Comparison of ENCODE assay signal across 1 cellular context in the genomic region with DNA sequence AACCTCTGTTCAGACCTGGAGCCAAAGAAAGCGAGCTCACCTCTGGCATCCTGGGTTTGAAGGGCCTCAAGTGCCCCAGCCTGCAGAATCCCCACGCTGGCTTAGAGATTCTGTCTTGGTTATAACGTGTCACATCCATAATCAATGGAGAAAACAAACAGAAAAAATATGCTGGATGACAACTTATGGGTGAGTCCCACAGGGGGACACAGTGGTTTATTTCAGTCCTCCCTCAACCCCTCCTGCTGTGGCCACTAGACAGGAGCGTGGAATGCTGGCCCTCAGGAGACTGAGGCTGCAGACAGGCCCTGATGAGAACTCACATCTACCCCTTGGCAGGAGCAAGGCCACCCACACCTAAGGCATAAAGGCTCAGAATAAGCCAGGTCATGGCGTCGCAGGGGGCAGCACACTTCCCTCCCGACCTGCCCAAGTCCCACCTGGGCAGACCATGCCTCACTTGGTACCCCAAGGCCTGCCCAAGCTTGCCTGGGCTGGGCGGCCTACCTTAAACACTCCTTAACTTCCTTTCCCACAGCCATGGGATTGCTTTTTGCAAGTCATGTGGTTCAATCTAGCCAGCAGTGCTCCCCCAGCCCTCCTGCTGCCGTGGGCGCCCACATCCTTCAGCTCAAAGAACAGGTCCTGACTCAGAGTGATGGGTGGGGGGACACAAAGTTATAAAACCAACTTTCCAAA.
TF ChIP-seq lines count a peak whose summit lies in the region.

No MANE protein-coding gene starts in this region.

TF ChIP-seq in HepG2, 621 proteins besides CTCF, POLR2A, EP300 and RAD21 (continued from another document and continues in another):
- TF ChIP-seq REPIN1 (CRISPR knock-in tag; IDR thresholded peaks at IDR 0.05; ENCODE audit: borderline replicate concordance, low read depth) (no peak), ZNF891 (CRISPR knock-in tag; IDR thresholded peaks at IDR 0.05) (no peak), ZNF468 (CRISPR knock-in tag; IDR thresholded peaks at IDR 0.05) (no peak), ZNF776 (CRISPR knock-in tag; IDR thresholded peaks at IDR 0.05) (0 out of 2 replicates have a peak, but pooled peaks have one; percentile 30), ZFP1 (CRISPR knock-in tag; IDR thresholded peaks at IDR 0.05) (no peak), NONO (IDR thresholded peaks at IDR 0.05) (no peak), NONO (CRISPR knock-in tag; conservative IDR thresholded peaks at IDR 0.05) (no peak), SOX13 (IDR thresholded peaks at IDR 0.05) (no peak), SOX13 (CRISPR knock-in tag; conservative IDR thresholded peaks at IDR 0.05 in 1 of 2, IDR thresholded peaks at IDR 0.05 in 1 of 2) (0 out of 4 replicates have a peak, but pooled peaks of 1 of the 2 experiments have one; percentile 52), MEF2D (CRISPR knock-in tag; IDR thresholded peaks at IDR 0.05) (no peak), ZBTB1 (CRISPR knock-in tag; IDR thresholded peaks at IDR 0.05; ENCODE audit: borderline replicate concordance) (no peak), SIX4 (CRISPR knock-in tag; IDR thresholded peaks at IDR 0.05) (no peak), NFATC3 (CRISPR knock-in tag; IDR thresholded peaks at IDR 0.05) (no peak), SAP130 (CRISPR knock-in tag; IDR thresholded peaks at IDR 0.05; ENCODE audit: low read depth) (no peak), ZNF83 (CRISPR knock-in tag; IDR thresholded peaks at IDR 0.05; ENCODE audit: borderline replicate concordance) (no peak), CHCHD3 (CRISPR knock-in tag; IDR thresholded peaks at IDR 0.05) (no peak), ELF1 (CRISPR knock-in tag; IDR thresholded peaks at IDR 0.05) (no peak), JUND (CRISPR knock-in tag; IDR thresholded peaks at IDR 0.05) (no peak), BRD4 (CRISPR knock-in tag; IDR thresholded peaks at IDR 0.05) (no peak), ZNF792 (CRISPR knock-in tag; IDR thresholded peaks at IDR 0.05) (no peak), ONECUT2 (CRISPR knock-in tag; IDR thresholded peaks at IDR 0.05) (no peak), ZNF263 (CRISPR knock-in tag; IDR thresholded peaks at IDR 0.05) (no peak), CBFB (CRISPR knock-in tag; IDR thresholded peaks at IDR 0.05) (peak; percentile 33; the same call in 1 of the 2 replicates), GLI4 (CRISPR knock-in tag; IDR thresholded peaks at IDR 0.05; ENCODE audit: borderline replicate concordance) (no peak), JUN (CRISPR knock-in tag; IDR thresholded peaks at IDR 0.05) (no peak), NFRKB (IDR thresholded peaks at IDR 0.05) (no peak), CCAR2 (optimal IDR thresholded peaks at IDR 0.05; ENCODE audit: low read depth, low read length) (peak; percentile 61), SRSF9 (IDR thresholded peaks at IDR 0.05; ENCODE audit: borderline replicate concordance, insufficient read depth, low read depth, low read length, poor library complexity, severe bottlenecking) (no peak), MIER2 (CRISPR knock-in tag; IDR thresholded peaks at IDR 0.05) (no peak), ZNF746 (CRISPR knock-in tag; IDR thresholded peaks at IDR 0.05) (no peak), KLF6 (CRISPR knock-in tag; IDR thresholded peaks at IDR 0.05) (no peak), ZNF510 (CRISPR knock-in tag; IDR thresholded peaks at IDR 0.05; ENCODE audit: low read depth) (no peak), ZNF333 (CRISPR knock-in tag; IDR thresholded peaks at IDR 0.05; ENCODE audit: borderline replicate concordance) (no peak)
- TF ChIP-seq, protein P1, sequence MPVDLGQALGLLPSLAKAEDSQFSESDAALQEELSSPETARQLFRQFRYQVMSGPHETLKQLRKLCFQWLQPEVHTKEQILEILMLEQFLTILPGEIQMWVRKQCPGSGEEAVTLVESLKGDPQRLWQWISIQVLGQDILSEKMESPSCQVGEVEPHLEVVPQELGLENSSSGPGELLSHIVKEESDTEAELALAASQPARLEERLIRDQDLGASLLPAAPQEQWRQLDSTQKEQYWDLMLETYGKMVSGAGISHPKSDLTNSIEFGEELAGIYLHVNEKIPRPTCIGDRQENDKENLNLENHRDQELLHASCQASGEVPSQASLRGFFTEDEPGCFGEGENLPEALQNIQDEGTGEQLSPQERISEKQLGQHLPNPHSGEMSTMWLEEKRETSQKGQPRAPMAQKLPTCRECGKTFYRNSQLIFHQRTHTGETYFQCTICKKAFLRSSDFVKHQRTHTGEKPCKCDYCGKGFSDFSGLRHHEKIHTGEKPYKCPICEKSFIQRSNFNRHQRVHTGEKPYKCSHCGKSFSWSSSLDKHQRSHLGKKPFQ (CRISPR knock-in tag; IDR thresholded peaks at IDR 0.05; ENCODE audit: insufficient replicate concordance) = no peak
- TF ChIP-seq, protein P2, sequence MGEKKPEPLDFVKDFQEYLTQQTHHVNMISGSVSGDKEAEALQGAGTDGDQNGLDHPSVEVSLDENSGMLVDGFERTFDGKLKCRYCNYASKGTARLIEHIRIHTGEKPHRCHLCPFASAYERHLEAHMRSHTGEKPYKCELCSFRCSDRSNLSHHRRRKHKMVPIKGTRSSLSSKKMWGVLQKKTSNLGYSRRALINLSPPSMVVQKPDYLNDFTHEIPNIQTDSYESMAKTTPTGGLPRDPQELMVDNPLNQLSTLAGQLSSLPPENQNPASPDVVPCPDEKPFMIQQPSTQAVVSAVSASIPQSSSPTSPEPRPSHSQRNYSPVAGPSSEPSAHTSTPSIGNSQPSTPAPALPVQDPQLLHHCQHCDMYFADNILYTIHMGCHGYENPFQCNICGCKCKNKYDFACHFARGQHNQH (CRISPR knock-in tag; IDR thresholded peaks at IDR 0.05) = no peak
- TF ChIP-seq, protein P3, sequence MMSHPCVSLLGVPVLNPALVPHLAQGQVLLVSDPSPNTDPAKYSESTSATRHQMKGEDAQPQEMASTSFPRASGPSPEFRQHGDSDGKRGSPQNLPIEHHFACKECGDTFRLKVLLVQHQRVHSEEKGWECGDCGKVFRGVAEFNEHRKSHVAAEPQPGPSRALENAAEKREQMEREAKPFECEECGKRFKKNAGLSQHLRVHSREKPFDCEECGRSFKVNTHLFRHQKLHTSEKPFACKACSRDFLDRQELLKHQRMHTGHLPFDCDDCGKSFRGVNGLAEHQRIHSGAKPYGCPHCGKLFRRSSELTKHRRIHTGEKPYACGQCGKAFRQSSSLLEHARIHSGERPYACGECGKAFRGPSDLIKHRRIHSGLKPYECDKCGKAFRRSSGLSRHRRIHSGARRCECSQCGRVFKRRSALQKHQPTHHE (CRISPR knock-in tag; IDR thresholded peaks at IDR 0.05; ENCODE audit: borderline replicate concordance) = no peak
- TF ChIP-seq, protein P4, sequence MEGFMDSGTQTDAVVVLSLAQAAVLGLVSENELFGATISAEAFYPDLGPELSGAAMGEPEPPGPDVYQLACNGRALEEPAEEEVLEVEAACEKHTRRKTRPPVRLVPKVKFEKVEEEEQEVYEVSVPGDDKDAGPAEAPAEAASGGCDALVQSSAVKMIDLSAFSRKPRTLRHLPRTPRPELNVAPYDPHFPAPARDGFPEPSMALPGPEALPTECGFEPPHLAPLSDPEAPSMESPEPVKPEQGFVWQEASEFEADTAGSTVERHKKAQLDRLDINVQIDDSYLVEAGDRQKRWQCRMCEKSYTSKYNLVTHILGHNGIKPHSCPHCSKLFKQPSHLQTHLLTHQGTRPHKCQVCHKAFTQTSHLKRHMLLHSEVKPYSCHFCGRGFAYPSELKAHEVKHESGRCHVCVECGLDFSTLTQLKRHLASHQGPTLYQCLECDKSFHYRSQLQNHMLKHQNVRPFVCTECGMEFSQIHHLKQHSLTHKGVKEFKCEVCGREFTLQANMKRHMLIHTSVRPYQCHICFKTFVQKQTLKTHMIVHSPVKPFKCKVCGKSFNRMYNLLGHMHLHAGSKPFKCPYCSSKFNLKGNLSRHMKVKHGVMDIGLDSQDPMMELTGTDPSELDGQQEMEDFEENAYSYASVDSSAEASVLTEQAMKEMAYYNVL (CRISPR knock-in tag; IDR thresholded peaks at IDR 0.05; ENCODE audit: borderline replicate concordance) = 0 out of 2 replicates have a peak, but pooled peaks have one; percentile 37
- TF ChIP-seq, protein P5, sequence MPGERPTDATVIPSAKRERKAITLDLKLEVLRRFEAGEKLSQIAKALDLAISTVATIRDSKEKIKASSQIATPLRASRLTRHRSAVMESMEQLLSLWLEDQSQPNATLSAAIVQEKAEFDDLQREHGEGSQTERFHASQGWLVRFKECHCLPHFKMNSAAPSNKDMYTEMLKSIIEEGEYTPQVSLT (CRISPR knock-in tag; IDR thresholded peaks at IDR 0.05; ENCODE audit: borderline replicate concordance, low read depth) = no peak
- TF ChIP-seq, protein P6, sequence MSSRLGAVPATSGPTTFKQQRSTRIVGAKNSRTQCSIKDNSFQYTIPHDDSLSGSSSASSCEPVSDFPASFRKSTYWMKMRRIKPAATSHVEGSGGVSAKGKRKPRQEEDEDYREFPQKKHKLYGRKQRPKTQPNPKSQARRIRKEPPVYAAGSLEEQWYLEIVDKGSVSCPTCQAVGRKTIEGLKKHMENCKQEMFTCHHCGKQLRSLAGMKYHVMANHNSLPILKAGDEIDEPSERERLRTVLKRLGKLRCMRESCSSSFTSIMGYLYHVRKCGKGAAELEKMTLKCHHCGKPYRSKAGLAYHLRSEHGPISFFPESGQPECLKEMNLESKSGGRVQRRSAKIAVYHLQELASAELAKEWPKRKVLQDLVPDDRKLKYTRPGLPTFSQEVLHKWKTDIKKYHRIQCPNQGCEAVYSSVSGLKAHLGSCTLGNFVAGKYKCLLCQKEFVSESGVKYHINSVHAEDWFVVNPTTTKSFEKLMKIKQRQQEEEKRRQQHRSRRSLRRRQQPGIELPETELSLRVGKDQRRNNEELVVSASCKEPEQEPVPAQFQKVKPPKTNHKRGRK (CRISPR knock-in tag; IDR thresholded peaks at IDR 0.05) = no peak
- TF ChIP-seq, protein P7, sequence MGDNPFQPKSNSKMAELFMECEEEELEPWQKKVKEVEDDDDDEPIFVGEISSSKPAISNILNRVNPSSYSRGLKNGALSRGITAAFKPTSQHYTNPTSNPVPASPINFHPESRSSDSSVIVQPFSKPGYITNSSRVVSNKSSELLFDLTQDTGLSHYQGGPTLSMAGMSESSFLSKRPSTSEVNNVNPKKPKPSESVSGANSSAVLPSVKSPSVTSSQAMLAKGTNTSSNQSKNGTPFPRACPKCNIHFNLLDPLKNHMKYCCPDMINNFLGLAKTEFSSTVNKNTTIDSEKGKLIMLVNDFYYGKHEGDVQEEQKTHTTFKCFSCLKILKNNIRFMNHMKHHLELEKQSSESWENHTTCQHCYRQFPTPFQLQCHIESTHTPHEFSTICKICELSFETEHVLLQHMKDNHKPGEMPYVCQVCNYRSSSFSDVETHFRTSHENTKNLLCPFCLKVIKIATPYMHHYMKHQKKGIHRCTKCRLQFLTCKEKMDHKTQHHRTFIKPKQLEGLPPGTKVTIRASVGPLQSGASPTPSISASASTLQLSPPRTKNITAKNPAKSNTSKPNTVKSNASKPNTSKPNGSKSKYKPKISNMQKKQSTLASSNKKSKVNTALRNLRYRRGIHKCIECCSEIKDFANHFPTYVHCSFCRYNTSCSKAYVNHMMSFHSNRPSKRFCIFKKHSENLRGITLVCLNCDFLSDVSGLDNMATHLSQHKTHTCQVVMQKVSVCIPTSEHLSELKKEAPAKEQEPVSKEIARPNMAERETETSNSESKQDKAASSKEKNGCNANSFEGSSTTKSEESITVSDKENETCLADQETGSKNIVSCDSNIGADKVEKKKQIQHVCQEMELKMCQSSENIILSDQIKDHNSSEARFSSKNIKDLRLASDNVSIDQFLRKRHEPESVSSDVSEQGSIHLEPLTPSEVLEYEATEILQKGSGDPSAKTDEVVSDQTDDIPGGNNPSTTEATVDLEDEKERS (CRISPR knock-in tag; IDR thresholded peaks at IDR 0.05) = no peak
- TF ChIP-seq, protein P8, sequence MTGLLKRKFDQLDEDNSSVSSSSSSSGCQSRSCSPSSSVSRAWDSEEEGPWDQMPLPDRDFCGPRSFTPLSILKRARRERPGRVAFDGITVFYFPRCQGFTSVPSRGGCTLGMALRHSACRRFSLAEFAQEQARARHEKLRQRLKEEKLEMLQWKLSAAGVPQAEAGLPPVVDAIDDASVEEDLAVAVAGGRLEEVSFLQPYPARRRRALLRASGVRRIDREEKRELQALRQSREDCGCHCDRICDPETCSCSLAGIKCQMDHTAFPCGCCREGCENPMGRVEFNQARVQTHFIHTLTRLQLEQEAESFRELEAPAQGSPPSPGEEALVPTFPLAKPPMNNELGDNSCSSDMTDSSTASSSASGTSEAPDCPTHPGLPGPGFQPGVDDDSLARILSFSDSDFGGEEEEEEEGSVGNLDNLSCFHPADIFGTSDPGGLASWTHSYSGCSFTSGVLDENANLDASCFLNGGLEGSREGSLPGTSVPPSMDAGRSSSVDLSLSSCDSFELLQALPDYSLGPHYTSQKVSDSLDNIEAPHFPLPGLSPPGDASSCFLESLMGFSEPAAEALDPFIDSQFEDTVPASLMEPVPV (CRISPR knock-in tag; IDR thresholded peaks at IDR 0.05) = no peak
- TF ChIP-seq, protein P9, sequence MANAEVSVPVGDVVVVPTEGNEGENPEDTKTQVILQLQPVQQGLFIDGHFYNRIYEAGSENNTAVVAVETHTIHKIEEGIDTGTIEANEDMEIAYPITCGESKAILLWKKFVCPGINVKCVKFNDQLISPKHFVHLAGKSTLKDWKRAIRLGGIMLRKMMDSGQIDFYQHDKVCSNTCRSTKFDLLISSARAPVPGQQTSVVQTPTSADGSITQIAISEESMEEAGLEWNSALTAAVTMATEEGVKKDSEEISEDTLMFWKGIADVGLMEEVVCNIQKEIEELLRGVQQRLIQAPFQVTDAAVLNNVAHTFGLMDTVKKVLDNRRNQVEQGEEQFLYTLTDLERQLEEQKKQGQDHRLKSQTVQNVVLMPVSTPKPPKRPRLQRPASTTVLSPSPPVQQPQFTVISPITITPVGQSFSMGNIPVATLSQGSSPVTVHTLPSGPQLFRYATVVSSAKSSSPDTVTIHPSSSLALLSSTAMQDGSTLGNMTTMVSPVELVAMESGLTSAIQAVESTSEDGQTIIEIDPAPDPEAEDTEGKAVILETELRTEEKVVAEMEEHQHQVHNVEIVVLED (CRISPR knock-in tag; IDR thresholded peaks at IDR 0.05; ENCODE audit: borderline replicate concordance) = no peak
- TF ChIP-seq, protein P10, sequence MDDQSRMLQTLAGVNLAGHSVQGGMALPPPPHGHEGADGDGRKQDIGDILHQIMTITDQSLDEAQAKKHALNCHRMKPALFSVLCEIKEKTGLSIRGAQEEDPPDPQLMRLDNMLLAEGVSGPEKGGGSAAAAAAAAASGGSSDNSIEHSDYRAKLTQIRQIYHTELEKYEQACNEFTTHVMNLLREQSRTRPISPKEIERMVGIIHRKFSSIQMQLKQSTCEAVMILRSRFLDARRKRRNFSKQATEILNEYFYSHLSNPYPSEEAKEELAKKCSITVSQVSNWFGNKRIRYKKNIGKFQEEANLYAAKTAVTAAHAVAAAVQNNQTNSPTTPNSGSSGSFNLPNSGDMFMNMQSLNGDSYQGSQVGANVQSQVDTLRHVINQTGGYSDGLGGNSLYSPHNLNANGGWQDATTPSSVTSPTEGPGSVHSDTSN (CRISPR knock-in tag; IDR thresholded peaks at IDR 0.05; ENCODE audit: borderline replicate concordance) = no peak; the same call in 1 of the 2 replicates
- TF ChIP-seq, protein P11, sequence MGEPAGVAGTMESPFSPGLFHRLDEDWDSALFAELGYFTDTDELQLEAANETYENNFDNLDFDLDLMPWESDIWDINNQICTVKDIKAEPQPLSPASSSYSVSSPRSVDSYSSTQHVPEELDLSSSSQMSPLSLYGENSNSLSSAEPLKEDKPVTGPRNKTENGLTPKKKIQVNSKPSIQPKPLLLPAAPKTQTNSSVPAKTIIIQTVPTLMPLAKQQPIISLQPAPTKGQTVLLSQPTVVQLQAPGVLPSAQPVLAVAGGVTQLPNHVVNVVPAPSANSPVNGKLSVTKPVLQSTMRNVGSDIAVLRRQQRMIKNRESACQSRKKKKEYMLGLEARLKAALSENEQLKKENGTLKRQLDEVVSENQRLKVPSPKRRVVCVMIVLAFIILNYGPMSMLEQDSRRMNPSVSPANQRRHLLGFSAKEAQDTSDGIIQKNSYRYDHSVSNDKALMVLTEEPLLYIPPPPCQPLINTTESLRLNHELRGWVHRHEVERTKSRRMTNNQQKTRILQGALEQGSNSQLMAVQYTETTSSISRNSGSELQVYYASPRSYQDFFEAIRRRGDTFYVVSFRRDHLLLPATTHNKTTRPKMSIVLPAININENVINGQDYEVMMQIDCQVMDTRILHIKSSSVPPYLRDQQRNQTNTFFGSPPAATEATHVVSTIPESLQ (CRISPR knock-in tag; conservative IDR thresholded peaks at IDR 0.05) = no peak
